Comparison of ENCODE assay signal across 8 cellular contexts in the genomic region with DNA sequence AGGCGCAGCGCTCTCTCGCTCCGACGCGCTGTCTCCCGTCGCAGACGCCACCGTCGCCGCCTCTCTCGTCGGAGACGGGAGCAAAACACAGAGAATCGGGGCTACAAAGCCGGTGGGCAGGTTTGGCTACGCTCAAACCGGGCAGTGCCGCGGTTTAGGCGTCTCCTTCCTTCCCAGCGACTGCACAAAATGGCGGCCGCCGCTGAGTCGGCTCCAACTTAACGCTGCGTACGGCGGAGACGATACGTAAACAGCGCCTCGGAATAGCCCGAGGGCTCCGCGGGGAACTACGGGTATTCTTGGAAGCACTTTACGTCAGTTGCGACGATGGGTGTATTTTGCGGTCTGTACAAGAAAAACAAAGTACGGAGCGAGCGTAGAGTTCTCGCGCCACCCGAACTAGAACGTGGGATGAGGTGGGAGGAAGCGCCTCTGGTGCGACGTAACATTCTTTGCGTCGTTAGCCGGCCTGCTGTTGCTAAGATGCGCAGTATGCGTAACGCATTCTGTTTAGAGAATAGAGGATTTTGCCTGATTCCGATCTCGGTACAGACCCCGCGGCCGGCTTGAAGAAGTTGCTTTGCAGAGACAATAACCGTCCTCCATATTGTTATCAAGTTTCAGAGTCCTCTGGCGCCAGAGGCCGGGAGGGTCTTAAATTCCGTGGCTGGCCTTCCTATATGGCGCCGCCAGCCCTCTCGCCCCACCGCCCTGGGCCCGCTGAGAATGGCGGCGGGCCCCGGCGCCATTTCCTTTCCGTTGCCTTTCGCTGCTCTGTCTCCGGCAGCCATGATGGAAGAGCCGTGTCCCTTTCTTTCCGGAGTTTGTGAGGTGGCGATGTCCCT.
A peak's percentile ranks its signal among the peaks of the same experiment; 100 is the strongest.
DNase-seq lines count a peak whose midpoint lies in the region; ATAC-seq, FAIRE-seq and TF ChIP-seq lines count a peak whose summit lies in the region.

A gene (minus strand): TSS at position 194 of the 845 bp plus-strand sequence.

- FAIRE-seq in islet of Langerhans (lab: Jason Lieb, UNC): peak; percentile 84

- ATAC-seq in GM19035 (IDR thresholded peaks at IDR 0.05; ENCODE audit: unreplicated experiment): peak; percentile 88
- ATAC-seq in HG03354 (IDR thresholded peaks at IDR 0.05; ENCODE audit: poor library complexity, severe bottlenecking, unreplicated experiment): peak; percentile 87
- peak; percentile 84 to 88 for ATAC-seq in activated CD4-positive, CD25-positive, alpha-beta regulatory T cell treated with anti-CD3 and anti-CD28 coated beads, Interleukin-2, amount 50 U/mL, for 24 hours

- DNase-seq in AG09319 (ENCODE audit: extremely low read depth, low read depth): peak; percentile 89
- DNase-seq in NCI-H446 treated with DMSO at 0.1 percent for 48 hours (lab: John Stamatoyannopoulos, UW): peak; percentile 89
- DNase-seq in cerebellar cortex (ENCODE audit: low spot score): peak; percentile 99
- DNase-seq in stimulated activated CD4-positive, alpha-beta T cell treated with anti-CD3 and anti-CD28 coated beads, Interleukin-12 subunit alpha, Interleukin-12 subunit beta, amount 100 ng/mL, for 4 hours: peak; percentile 90

- no peak for TF ChIP-seq CTCF in AG09319 (IDR thresholded peaks at IDR 0.05; ENCODE audit: low read depth, low read length)

Comparison
In these comparisons a context has a peak if more than half of its experiments do, and no peak if none do; other contexts are left out.
1. Peak in every context shown above with its lines: DNase-seq and ATAC-seq.